ENCODE assay signal across 8 cellular contexts in genomic region chr11:6473481-6474422, GRCh38. TPM values are rescaled to one million over a fixed set of nuclear protein-coding genes. Genes with fewer than 3 reads are reported as not detected.
DNase-seq lines count a peak whose midpoint lies in the region; ATAC-seq and TF ChIP-seq lines count a peak whose summit lies in the region.

Gene TRIM3 (minus strand): TSS chr11:6473941. CDS start chr11:6465695, 8,246 bp downstream.

- H3K4me1 ChIP-seq in ES-I3 (ENCODE audit: insufficient read depth, low read length), result peaks cover 14% of the 10 kb centered on the region
- H3K4me1 ChIP-seq in left ventricle myocardium inferior, result peaks cover 35% of the 10 kb centered on the region
- peaks cover 15% of the 10 kb centered on the region for H3K4me1 ChIP-seq in psoas muscle

- peak within 1 kb of the TSS; percentile 90 for H3K4me3 ChIP-seq in left ventricle myocardium inferior
- peak within 1 kb of the TSS; percentile 91 for H3K4me3 ChIP-seq in psoas muscle

- H3K27me3 Mint-ChIP-seq in T-helper 1 cell treated with Interleukin-12 subunit alpha and Interleukin-12 subunit beta and Interleukin-4 antibody, amounts not matched to agents 30 μg/mL and 1 μg/mL, for 36 hours (ENCODE audit: low read depth), result peaks cover 13% of the 10 kb centered on the region

- no peak for TF ChIP-seq CTCF in left ventricle myocardium inferior (IDR thresholded peaks at IDR 0.05; ENCODE audit: borderline replicate concordance)
- TF ChIP-seq CTCF in psoas muscle (IDR thresholded peaks at IDR 0.05), result no peak

- H3K9me3 ChIP-seq in ES-I3 (ENCODE audit: control insufficient read depth, insufficient read depth, low read length), result no peaks in the 10 kb centered on the region
- no peaks in the 10 kb centered on the region for H3K9me3 ChIP-seq in left ventricle myocardium inferior (replicated peaks)
- H3K9me3 ChIP-seq in psoas muscle, result no peaks in the 10 kb centered on the region

- CTCF ChIA-PET in HEK293T (lab: Yijun Ruan, JAX), result interaction anchor here (1.3 to 2.0 kb wide), 2 partner anchors 30 to 95 kb away, joined by 3 to 7 read pairs; no protein-coding TSS in a partner anchor

- ATAC-seq in psoas muscle, result peak; percentile 91 to 95 (median 92)

- H3K36me3 Mint-ChIP-seq in T-helper 1 cell treated with Interleukin-12 subunit alpha and Interleukin-12 subunit beta and Interleukin-4 antibody, amounts not matched to agents 30 μg/mL and 1 μg/mL, for 36 hours (ENCODE audit: low read depth), result peaks cover 8% of the 10 kb centered on the region

- peak; percentile 91 for DNase-seq in HEK293T (ENCODE audit: extremely low spot score)
- DNase-seq in NCI-H1048 (lab: John Stamatoyannopoulos, UW), result peak; percentile 57
- peak in 55 of 56 donors; percentile 55 to 96 (median 88) for DNase-seq in amygdala (lab: John Stamatoyannopoulos, UW)
- DNase-seq in left ventricle myocardium inferior, result peak; percentile 96
- peak; percentile 96 to 97 for DNase-seq in psoas muscle
- peak; percentile 94 for DNase-seq in ureter (ENCODE audit: low spot score)

- WGBS in psoas muscle, 3 donors, result 0 to 1% (median 1%) methylated on average over 59 to 87 of the region's 87 CpGs

- H3K36me3 ChIP-seq in ES-I3 (ENCODE audit: insufficient read depth, low read length) (peaks cover 4% of the 10 kb centered on the region; the same call in 1 of the 2 replicates), left ventricle myocardium inferior (peaks cover 23% of the 10 kb centered on the region), psoas muscle (ENCODE audit: insufficient read depth in 1 of 2, low read depth in 1 of 2) (peaks cover 0 to 25% of the 10 kb centered on the region in 2 donors)

- no peaks in the 10 kb centered on the region for H3K9me3 Mint-ChIP-seq in T-helper 1 cell treated with Interleukin-12 subunit alpha and Interleukin-12 subunit beta and Interleukin-4 antibody, amounts not matched to agents 30 μg/mL and 1 μg/mL, for 36 hours

- peaks cover 14% of the 10 kb centered on the region for H3K4me1 Mint-ChIP-seq in T-helper 1 cell treated with Interleukin-12 subunit alpha and Interleukin-12 subunit beta and Interleukin-4 antibody, amounts not matched to agents 30 μg/mL and 1 μg/mL, for 36 hours (ENCODE audit: low read depth)

- intact Hi-C loops in left ventricle myocardium inferior (cut with micrococcal nuclease), result no loop called here
- intact Hi-C loops in psoas muscle (cut with DNase I), result loop anchor here (5.0 to 10.0 kb wide), 2 partner anchors 134 to 239 kb away; partner anchors contain the start of genes CNGA4 (in 2 of the 2) and FHIP1B (in 2 of the 2)

- peak within 1 kb of the TSS; percentile 80 for H3K4me3 Mint-ChIP-seq in T-helper 1 cell treated with Interleukin-12 subunit alpha and Interleukin-12 subunit beta and Interleukin-4 antibody, amounts not matched to agents 30 μg/mL and 1 μg/mL, for 36 hours

- peak within 1 kb of the TSS; percentile 94 for H3K9ac ChIP-seq in ES-I3 (ENCODE audit: low read depth, low read length)

- H3K27me3 ChIP-seq in left ventricle myocardium inferior (ENCODE audit: low read depth), result no peaks in the 10 kb centered on the region
- H3K27me3 ChIP-seq in psoas muscle (ENCODE audit: insufficient read depth in 3 of 3, low read length in 2 of 3), result no peaks in the 10 kb centered on the region

- POLR2A ChIA-PET in HEK293T (lab: Yijun Ruan, JAX), result interaction anchor here (0.8 to 2.8 kb wide), 3 partner anchors 55 to 210 kb away, joined by 3 to 9 read pairs (median 3); partner anchors contain the start of genes APBB1 and MRPL17

- peak within 1 kb of the TSS; percentile 26 for H3K27ac Mint-ChIP-seq in T-helper 1 cell treated with Interleukin-12 subunit alpha and Interleukin-12 subunit beta and Interleukin-4 antibody, amounts not matched to agents 30 μg/mL and 1 μg/mL, for 36 hours

- H3K27ac ChIP-seq in left ventricle myocardium inferior (replicated peaks), result peak within 1 kb of the TSS; percentile 91
- H3K27ac ChIP-seq in psoas muscle, result peak within 1 kb of the TSS; percentile 93

TF ChIP-seq in HEK293T, 16 proteins besides CTCF, POLR2A, EP300 and RAD21:
- TF ChIP-seq FOXA1 (IDR thresholded peaks at IDR 0.05) (no peak), PKNOX1 (IDR thresholded peaks at IDR 0.05) (no peak), ELF4 (IDR thresholded peaks at IDR 0.05) (no peak)

RNA-seq across cellular contexts. Expression of gene TRIM3, which starts in this region (rescaled TPM):
- 9.0 TPM for total RNA-seq in left ventricle myocardium inferior
- total RNA-seq in psoas muscle, result 10 to 100 TPM in 3 of 4 donors, 1 to 10 TPM in 1; 9.6 to 15.3 (median 12.7) TPM
- 10 to 100 TPM; 11.5 to 12.5 (median 12.2) TPM for polyA plus RNA-seq in psoas muscle
- total RNA-seq in ureter, result 21.1 TPM

Comparison
In these comparisons a context has a peak if more than half of its experiments do, and no peak if none do; other contexts are left out.
1. Peak in every context shown above with its lines: DNase-seq, ATAC-seq, H3K4me3 ChIP-seq and H3K27ac ChIP-seq.